ENCODE assay signal across 25 cellular contexts in genomic region chr7:157587051-157587450, GRCh38.
"Had no signal": no experiment of that assay in that cellular context is flagged by ENCODE, and none has a peak within 500 bp of the region (broad histone marks: within the 10 kb centered on the region; RNA-seq: fewer than 3 reads in every experiment).

No MANE protein-coding gene starts in this region.

- H3K9me3 Mint-ChIP-seq: activated naive CD4-positive, alpha-beta T cell treated with anti-CD3 and anti-CD28 coated beads, Interleukin-2, amount 50 U/mL, for 24 hours; activated T-cell treated with anti-CD3 and anti-CD28 coated beads, Interleukin-2, amount 50 U/mL, for 24 hours; activated T-helper 1 cell treated with anti-CD3 and anti-CD28 coated beads, Interleukin-12 subunit alpha, Interleukin-12 subunit beta, Interleukin-2, Interleukin-4 antibody, amounts not matched to agents 30 ng/mL and 10 ng/mL and 1 ng/mL, durations not matched to agents 14 hours and 24 hours and 36 hours had no signal

- H3K4me1 ChIP-seq: breast epithelium, Peyer's patch, SJCRH30 had no signal

- H3K27me3 ChIP-seq: Peyer's patch, SJCRH30 had no signal

- H3K9me3 ChIP-seq: Peyer's patch, SJCRH30, SK-N-SH had no signal

- H3K36me3 ChIP-seq: breast epithelium, Peyer's patch had no signal

- H3K36me3 Mint-ChIP-seq: activated CD8-positive, alpha-beta memory T cell treated with anti-CD3 and anti-CD28 coated beads, Interleukin-2, amount 10 ng/mL, durations not matched to agents 7 days and 5 days; activated naive CD4-positive, alpha-beta T cell treated with anti-CD3 and anti-CD28 coated beads, Interleukin-2, amount 50 U/mL, for 24 hours had no signal

- H3K4me3 Mint-ChIP-seq: activated CD8-positive, alpha-beta memory T cell treated with anti-CD3 and anti-CD28 coated beads, Interleukin-2, amount 10 ng/mL, durations not matched to agents 7 days and 5 days; activated naive CD4-positive, alpha-beta T cell treated with anti-CD3 and anti-CD28 coated beads, Interleukin-2, amount 50 U/mL, for 24 hours; activated T-cell treated with anti-CD3 and anti-CD28 coated beads, Interleukin-2, amount 50 U/mL, for 24 hours; activated T-helper 1 cell treated with anti-CD3 and anti-CD28 coated beads, Interleukin-12 subunit alpha, Interleukin-12 subunit beta, Interleukin-2, Interleukin-4 antibody, amounts not matched to agents 30 ng/mL and 10 ng/mL and 1 ng/mL, durations not matched to agents 14 hours and 24 hours and 36 hours; central memory CD8-positive, alpha-beta T cell; WTC11 had no signal

- H3K27ac ChIP-seq: breast epithelium, Peyer's patch, RWPE1, SJCRH30 had no signal

- H3K27ac Mint-ChIP-seq: activated CD8-positive, alpha-beta memory T cell treated with anti-CD3 and anti-CD28 coated beads, Interleukin-2, amount 10 ng/mL, durations not matched to agents 7 days and 5 days; activated naive CD4-positive, alpha-beta T cell treated with anti-CD3 and anti-CD28 coated beads, Interleukin-2, amount 50 U/mL, for 24 hours; activated T-cell treated with anti-CD3 and anti-CD28 coated beads, Interleukin-2, amount 50 U/mL, for 24 hours; activated T-helper 1 cell treated with anti-CD3 and anti-CD28 coated beads, Interleukin-12 subunit alpha, Interleukin-12 subunit beta, Interleukin-2, Interleukin-4 antibody, amounts not matched to agents 30 ng/mL and 10 ng/mL and 1 ng/mL, durations not matched to agents 14 hours and 24 hours and 36 hours; WTC11 had no signal

- H3K9me2 ChIP-seq: SK-N-SH had no signal

- H3K9ac ChIP-seq: SK-N-SH had no signal

- H3K4me3 ChIP-seq: breast epithelium, Peyer's patch, SJCRH30 had no signal

- ATAC-seq: activated CD8-positive, alpha-beta memory T cell treated with anti-CD3 and anti-CD28 coated beads, Interleukin-2, amount 10 ng/mL, durations not matched to agents 7 days and 5 days; WTC11 had no signal

- H3K4me2 ChIP-seq: SK-N-SH had no signal

- DNase-seq: activated CD4-positive, alpha-beta T cell treated with anti-CD3 and anti-CD28 coated beads for 48 hours; activated CD4-positive, alpha-beta T cell treated with anti-CD3 and anti-CD28 coated beads, Interleukin-2, amount 50 U/mL, for 48 hours; activated CD4-positive, CD25-positive, alpha-beta regulatory T cell treated with anti-CD3 and anti-CD28 coated beads, Interleukin-2, amount 50 U/mL, for 72 hours; activated CD8-positive, alpha-beta memory T cell treated with anti-CD3 and anti-CD28 coated beads, Interleukin-2, amount 10 ng/mL, durations not matched to agents 7 days and 5 days; activated effector memory CD4-positive, alpha-beta T cell treated with Interleukin-2 at 50 U/mL for 16 hours; activated naive CD4-positive, alpha-beta T cell; activated T-cell treated with anti-CD3 and anti-CD28 coated beads, Interleukin-2, amount 50 U/mL, for 24 hours; Kasumi-1; NCI-H1105 treated with DMSO at 0.1 percent for 48 hours; NCI-H1436 treated with DMSO at 0.1 percent for 48 hours; NCI-H187; NCI-H2081; NCI-H446; NCI-H524; Right ventricle myocardium superior; SJCRH30; SK-N-SH; T-helper 1 cell had no signal
